ENCODE assay signal across 8 cellular contexts in genomic region chr3:52533623-52534280, GRCh38. TPM values are rescaled to one million over a fixed set of nuclear protein-coding genes. Genes with fewer than 3 reads are reported as not detected.
DNase-seq lines count a peak whose midpoint lies in the region; ATAC-seq and TF ChIP-seq lines count a peak whose summit lies in the region.

Gene NT5DC2 (minus strand): TSS chr3:52533857. CDS start chr3:52533737, 120 bp downstream.

- H3K27ac ChIP-seq in cardiac muscle cell (peak within 1 kb of the TSS; percentile 69), upper lobe of right lung (peak within 1 kb of the TSS; percentile 58)

- no peaks in the 10 kb centered on the region for H3K27me3 ChIP-seq in adipocyte (replicated peaks; ENCODE audit: control insufficient read depth, insufficient read depth, low read length)
- H3K27me3 ChIP-seq in cardiac muscle cell: no peaks in the 10 kb centered on the region
- H3K27me3 ChIP-seq in upper lobe of right lung: no peaks in the 10 kb centered on the region

- ATAC-seq in GM18867 (IDR thresholded peaks at IDR 0.05; ENCODE audit: unreplicated experiment) (peak; percentile 32), upper lobe of right lung (peak; percentile 58)

- H3K4me3 ChIP-seq in adipocyte (ENCODE audit: low read length) (peak within 1 kb of the TSS; percentile 80), cardiac muscle cell (peak within 1 kb of the TSS; percentile 84), upper lobe of right lung (peak within 1 kb of the TSS; percentile 67)

- DNase-seq in AG09319 (ENCODE audit: extremely low read depth, low read depth) (peak; percentile 39), HuH-7 (ENCODE audit: low spot score) (peak; percentile 71), SKM-1 (lab: John Stamatoyannopoulos, UW; ENCODE audit: unreplicated experiment) (peak; percentile 25), adipocyte (ENCODE audit: low read depth) (peak; percentile 92), cardiac muscle cell (ENCODE audit: low read depth in 1 of 2, low spot score in 1 of 2) (peak; percentile 83 to 90), pons (ENCODE audit: low spot score) (peak; percentile 44), upper lobe of right lung (peak; percentile 83)

- intact Hi-C loops in upper lobe of right lung (cut with DNase I): no loop called here

- H3K4me1 ChIP-seq in adipocyte (ENCODE audit: control insufficient read depth, insufficient read depth, low read length) (peaks cover 63% of the 10 kb centered on the region), cardiac muscle cell (ENCODE audit: low read depth) (peaks cover 25% of the 10 kb centered on the region), upper lobe of right lung (peaks cover 54% of the 10 kb centered on the region)

- H3K36me3 ChIP-seq in adipocyte (ENCODE audit: control insufficient read depth, insufficient read depth, low read length, severe bottlenecking) (peaks cover 4% of the 10 kb centered on the region), cardiac muscle cell (peaks cover 3% of the 10 kb centered on the region), upper lobe of right lung (no peaks in the 10 kb centered on the region)

- TF ChIP-seq CTCF in AG09319 (IDR thresholded peaks at IDR 0.05; ENCODE audit: low read depth, low read length) (peak; percentile 14), cardiac muscle cell (IDR thresholded peaks at IDR 0.05; ENCODE audit: low read depth, low read length) (no peak), upper lobe of right lung (IDR thresholded peaks at IDR 0.05) (no peak)

- H3K9me3 ChIP-seq in adipocyte (ENCODE audit: control insufficient read depth, low read length): no peaks in the 10 kb centered on the region
- no peaks in the 10 kb centered on the region for H3K9me3 ChIP-seq in cardiac muscle cell (ENCODE audit: low read depth)
- no peaks in the 10 kb centered on the region for H3K9me3 ChIP-seq in upper lobe of right lung

- peak within 1 kb of the TSS; percentile 85 for H3K9ac ChIP-seq in adipocyte (ENCODE audit: low read length)

RNA-seq across cellular contexts. Expression of gene NT5DC2, which starts in this region (rescaled TPM):
- total RNA-seq in cardiac muscle cell (214 and 233 TPM in 2 replicates), upper lobe of right lung (39.7 TPM)
- polyA plus RNA-seq in cardiac muscle cell: 113 and 120 TPM in 2 replicates

Comparison
In these comparisons a context has a peak if more than half of its experiments do, and no peak if none do; other contexts are left out.
1. Peak in every context shown above with its lines: DNase-seq, ATAC-seq, H3K4me3 ChIP-seq and H3K27ac ChIP-seq.
2. DNase-seq: peak in every context shown above with its lines; median percentile 92 in adipocyte; 86 in cardiac muscle cell; 83 in upper lobe of right lung; 71 in HuH-7; 44 in pons; 39 in AG09319; 25 in SKM-1.